Comparison of ENCODE assay signal across 11 cellular contexts in the genomic region with DNA sequence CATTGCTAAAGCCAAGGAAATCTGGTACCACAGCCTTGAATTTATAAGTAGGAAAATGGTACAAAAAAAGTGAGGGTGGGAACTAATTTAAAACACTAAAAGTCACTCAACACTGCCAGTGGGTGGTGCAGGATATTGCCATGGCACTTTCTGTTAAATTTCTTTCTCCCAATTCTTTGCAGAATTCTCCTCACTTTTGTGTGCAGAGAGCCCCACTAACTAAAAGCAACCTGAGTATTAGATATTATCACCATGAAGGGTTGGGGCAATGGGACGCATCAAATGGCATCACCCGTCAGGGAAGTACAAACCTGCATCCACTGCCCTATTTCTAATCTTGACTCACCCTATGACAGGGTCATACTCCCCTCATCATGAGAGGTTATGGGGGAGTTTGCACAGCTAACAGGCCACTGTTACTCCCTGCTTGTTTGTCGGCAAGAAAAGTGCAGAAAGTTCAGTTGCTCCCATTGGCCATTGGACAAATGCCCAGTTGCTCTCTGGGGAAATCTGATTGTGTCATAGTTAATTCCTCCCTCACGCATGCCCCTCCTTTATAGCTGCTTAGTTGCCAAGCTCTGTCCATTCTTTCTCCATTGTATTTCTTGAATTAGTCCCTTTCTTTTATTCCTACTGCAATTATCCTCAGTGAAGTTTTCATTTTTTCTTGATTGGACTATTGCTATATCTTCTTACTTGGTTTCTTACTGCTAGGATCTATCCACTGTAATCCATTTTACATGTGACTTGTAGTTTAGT.
DNase-seq lines count a peak whose midpoint lies in the region; ATAC-seq and TF ChIP-seq lines count a peak whose summit lies in the region.
"Had no signal": no experiment of that assay in that cellular context is flagged by ENCODE, and none has a peak within 500 bp of the region (broad histone marks: within the 10 kb centered on the region; RNA-seq: fewer than 3 reads in every experiment).

No MANE protein-coding gene starts in this region.

- H3K9me3 ChIP-seq in aorta (ENCODE audit: control insufficient read depth, low read length), result no peaks in the 10 kb centered on the region

- H3K27ac ChIP-seq in dorsolateral prefrontal cortex, result peak overlapping the region; percentile 67 to 99 (median 94)
- peak overlapping the region; percentile 63 to 94 for H3K27ac ChIP-seq in aorta (ENCODE audit: low read depth in 1 of 2, low read length in 2 of 2)
- H3K27ac ChIP-seq: epithelial cell of prostate had no signal

- H3K27me3 ChIP-seq in dorsolateral prefrontal cortex (no peaks in the 10 kb centered on the region), aorta (ENCODE audit: control insufficient read depth in 1 of 2, insufficient read depth in 2 of 2, low read length in 1 of 2) (no peaks in the 10 kb centered on the region)

- H3K4me3 ChIP-seq in dorsolateral prefrontal cortex (peak overlapping the region in 7 of 59 donors; percentile 4 to 23 (median 12)), aorta (ENCODE audit: low read length in 2 of 2) (no peak overlapping the region)
- H3K4me3 ChIP-seq: skin epidermis had no signal

- peak; percentile 78 for ATAC-seq in Right ventricle myocardium inferior
- peak; percentile 74 for ATAC-seq in aorta (ENCODE audit: low FRiP score)
- no peak for ATAC-seq in GM18868 (IDR thresholded peaks at IDR 0.05; ENCODE audit: unreplicated experiment)
- no peak for ATAC-seq in GM19023 (IDR thresholded peaks at IDR 0.05; ENCODE audit: unreplicated experiment)
- ATAC-seq: activated CD8-positive, alpha-beta memory T cell treated with anti-CD3 and anti-CD28 coated beads, Interleukin-2, amount 10 ng/mL, durations not matched to agents 7 days and 5 days had no signal

- TF ChIP-seq CTCF in dorsolateral prefrontal cortex (IDR thresholded peaks at IDR 0.05 in 54 of 56, conservative IDR thresholded peaks at IDR 0.05 in 2 of 56; ENCODE audit: low read depth in 1 of 56, partially characterized antibody in 56 of 56), result peak in 12 of 56 donors; percentile 0 to 30 (median 16)

- no peaks in the 10 kb centered on the region for H3K36me3 ChIP-seq in aorta (ENCODE audit: control insufficient read depth in 1 of 2, insufficient read depth in 2 of 2, low read length in 1 of 2)

- no peak for DNase-seq in Right ventricle myocardium inferior (ENCODE audit: missing footprints)
- no peak for DNase-seq in cardiac septum (ENCODE audit: low spot score)
- DNase-seq in dorsolateral prefrontal cortex, result peak in 3 of 10 donors; percentile 58 to 66 (median 60)
- peak; percentile 76 to 83 for DNase-seq in lung microvascular endothelial cell (ENCODE audit: low read depth in 2 of 2)
- peak in 1 of 2 donors; percentile 78 for DNase-seq in aorta
- no peak for DNase-seq in NCI-H2081 (lab: John Stamatoyannopoulos, UW)
- DNase-seq: activated CD8-positive, alpha-beta memory T cell treated with anti-CD3 and anti-CD28 coated beads, Interleukin-2, amount 10 ng/mL, durations not matched to agents 7 days and 5 days had no signal

- intact Hi-C loops in Right ventricle myocardium inferior (cut with DNase I), result loop anchor here (5.0 to 10.0 kb wide), 2 partner anchors 155 to 187 kb away; no protein-coding TSS in a partner anchor
- intact Hi-C loops in cardiac septum (cut with DNase I), result loop anchor here (5.0 to 10.0 kb wide), 3 partner anchors 135 to 467 kb away; no protein-coding TSS in a partner anchor
- intact Hi-C loops in dorsolateral prefrontal cortex (cut with DNase I), result loop anchor here in 1 of 2 donors (5.0 kb wide), 1 partner anchor 98 kb away; no protein-coding TSS in a partner anchor
- intact Hi-C loops in aorta (cut with DNase I), result loop anchor here (2.0 to 10.0 kb wide), 6 partner anchors 125 to 552 kb away; no protein-coding TSS in a partner anchor

- 1 to 12% methylated on average over 4 of the region's 4 CpGs for WGBS in aorta, 2 donors

- peaks cover 8 to 12% of the 10 kb centered on the region in 2 donors for H3K4me1 ChIP-seq in aorta (ENCODE audit: control insufficient read depth in 1 of 2, insufficient read depth in 2 of 2, low read length in 2 of 2)

Comparison
In these comparisons a context has a peak if more than half of its experiments do, and no peak if none do; other contexts are left out.
1. ATAC-seq: peak in Right ventricle myocardium inferior (single experiment) and aorta (single experiment); none in GM18868 (single experiment) and GM19023 (single experiment).
2. DNase-seq: peak in lung microvascular endothelial cell (2 of 2); none in Right ventricle myocardium inferior (single experiment), cardiac septum (single experiment) and NCI-H2081 (0 of 2).